21 cellular contexts compared by ENCODE assay signal in genomic region chr2:70283500-70284191, GRCh38. TPM values are rescaled to one million over a fixed set of nuclear protein-coding genes. Genes with fewer than 3 reads are reported as not detected.
DNase-seq lines count a peak whose midpoint lies in the region; ATAC-seq and TF ChIP-seq lines count a peak whose summit lies in the region.
"Had no signal": no experiment of that assay in that cellular context is flagged by ENCODE, and none has a peak within 500 bp of the region (broad histone marks: within the 10 kb centered on the region; RNA-seq: fewer than 3 reads in every experiment).

No MANE protein-coding gene starts in this region.

- no peak for DNase-seq in activated T-cell treated with anti-CD3 and anti-CD28 coated beads, Interleukin-2, amount 50 U/mL, for 72 hours
- DNase-seq in activated T-cell treated with anti-CD3 and anti-CD28 coated beads for 4 hours (no peak), 8988T (no peak), dedifferentiated amniotic fluid mesenchymal stem cell (ENCODE audit: extremely low spot score) (no peak), brain microvascular endothelial cell (no peak)
- DNase-seq in CD8-positive, alpha-beta T cell = no peak
- DNase-seq in activated naive CD8-positive, alpha-beta T cell treated with anti-CD3 and anti-CD28 coated beads, Interleukin-2, amount 10 ng/mL, durations not matched to agents 7 days and 5 days = no peak
- no peak for DNase-seq in naive thymus-derived CD4-positive, alpha-beta T cell
- DNase-seq: activated CD4-positive, alpha-beta T cell treated with anti-CD3 and anti-CD28 coated beads for 1 hour; activated gamma-delta T cell; EL; HCEC 1CT; IMR-90; kidney; NCI-H1092; NCI-H187 treated with DMSO at 0.1 percent for 48 hours; NCI-H526; psoas muscle; stimulated activated CD8-positive, alpha-beta memory T cell treated with anti-CD3 and anti-CD28 coated beads, Interleukin-4, amount 100 ng/mL, for 48 hours had no signal

- H3K27ac Mint-ChIP-seq in activated T-cell treated with anti-CD3 and anti-CD28 coated beads, Interleukin-2, amount 50 U/mL, for 72 hours = peak overlapping the region; percentile 21
- peak overlapping the region; percentile 49 for H3K27ac Mint-ChIP-seq in CD8-positive, alpha-beta T cell
- H3K27ac Mint-ChIP-seq in activated naive CD8-positive, alpha-beta T cell treated with anti-CD3 and anti-CD28 coated beads, Interleukin-2, amount 10 ng/mL, durations not matched to agents 7 days and 5 days = peak overlapping the region; percentile 57
- H3K27ac Mint-ChIP-seq in naive thymus-derived CD4-positive, alpha-beta T cell = peak overlapping the region in 8 of 9 donors; percentile 6 to 71 (median 48)
- H3K27ac Mint-ChIP-seq: dendritic cell treated with granulocyte-macrophage colony-stimulating factor and Interleukin-4, amounts not matched to agents 40 ng/mL and 50 ng/mL, for 4 days had no signal

- TF ChIP-seq CTCF in CD8-positive, alpha-beta T cell (IDR thresholded peaks at IDR 0.05) = no peak
- TF ChIP-seq CTCF in brain microvascular endothelial cell (IDR thresholded peaks at IDR 0.05; ENCODE audit: low read depth, low read length, missing control alignments) = no peak

- in situ Hi-C loops in brain microvascular endothelial cell (cut with HindIII; ENCODE audit: low pct_ligation_motif_present, low sequenced_read_pairs) = no loop called here

- no peaks in the 10 kb centered on the region for H3K27me3 ChIP-seq in CD8-positive, alpha-beta T cell (ENCODE audit: insufficient read depth, low read length)
- no peaks in the 10 kb centered on the region for H3K27me3 ChIP-seq in naive thymus-derived CD4-positive, alpha-beta T cell (ENCODE audit: control insufficient read depth in 2 of 2, insufficient read depth in 2 of 2, low read length in 2 of 2)
- H3K27me3 ChIP-seq in brain microvascular endothelial cell (replicated peaks) = no peaks in the 10 kb centered on the region
- H3K27me3 ChIP-seq: BLaER1 had no signal

- H3K4me1 Mint-ChIP-seq in activated T-cell treated with anti-CD3 and anti-CD28 coated beads, Interleukin-2, amount 50 U/mL, for 72 hours (ENCODE audit: low read depth) = peaks cover 24% of the 10 kb centered on the region
- peaks cover 47% of the 10 kb centered on the region for H3K4me1 Mint-ChIP-seq in CD8-positive, alpha-beta T cell (ENCODE audit: low read depth)
- peaks cover 18% of the 10 kb centered on the region for H3K4me1 Mint-ChIP-seq in activated naive CD8-positive, alpha-beta T cell treated with anti-CD3 and anti-CD28 coated beads, Interleukin-2, amount 10 ng/mL, durations not matched to agents 7 days and 5 days
- H3K4me1 Mint-ChIP-seq in naive thymus-derived CD4-positive, alpha-beta T cell = peaks cover 18 to 62% (median 54%) of the 10 kb centered on the region in 7 donors

- H3K4me1 ChIP-seq in CD8-positive, alpha-beta T cell (ENCODE audit: insufficient read depth, low read length) = peaks cover 6% of the 10 kb centered on the region
- H3K4me1 ChIP-seq in naive thymus-derived CD4-positive, alpha-beta T cell (ENCODE audit: control insufficient read depth in 2 of 2, insufficient read depth in 2 of 2, low read length in 2 of 2) = no peaks in the 10 kb centered on the region
- H3K4me1 ChIP-seq: BLaER1, psoas muscle had no signal

- no peaks in the 10 kb centered on the region for H3K9me3 Mint-ChIP-seq in activated T-cell treated with anti-CD3 and anti-CD28 coated beads, Interleukin-2, amount 50 U/mL, for 72 hours
- H3K9me3 Mint-ChIP-seq in CD8-positive, alpha-beta T cell = no peaks in the 10 kb centered on the region
- H3K9me3 Mint-ChIP-seq in activated naive CD8-positive, alpha-beta T cell treated with anti-CD3 and anti-CD28 coated beads, Interleukin-2, amount 10 ng/mL, durations not matched to agents 7 days and 5 days = no peaks in the 10 kb centered on the region
- H3K9me3 Mint-ChIP-seq in naive thymus-derived CD4-positive, alpha-beta T cell = no peaks in the 10 kb centered on the region
- H3K9me3 Mint-ChIP-seq: dendritic cell treated with granulocyte-macrophage colony-stimulating factor and Interleukin-4, amounts not matched to agents 40 ng/mL and 50 ng/mL, for 4 days had no signal

- H3K27ac ChIP-seq in CD8-positive, alpha-beta T cell (ENCODE audit: low read depth, low read length) = no peak overlapping the region
- H3K27ac ChIP-seq in naive thymus-derived CD4-positive, alpha-beta T cell (ENCODE audit: low read depth, low read length) = peak overlapping the region; percentile 7
- no peak overlapping the region for H3K27ac ChIP-seq in brain microvascular endothelial cell
- H3K27ac ChIP-seq: BLaER1, psoas muscle had no signal

- no peaks in the 10 kb centered on the region for H3K27me3 Mint-ChIP-seq in activated T-cell treated with anti-CD3 and anti-CD28 coated beads, Interleukin-2, amount 50 U/mL, for 72 hours (ENCODE audit: low read depth)
- no peaks in the 10 kb centered on the region for H3K27me3 Mint-ChIP-seq in CD8-positive, alpha-beta T cell (ENCODE audit: low read depth)
- no peaks in the 10 kb centered on the region for H3K27me3 Mint-ChIP-seq in activated naive CD8-positive, alpha-beta T cell treated with anti-CD3 and anti-CD28 coated beads, Interleukin-2, amount 10 ng/mL, durations not matched to agents 7 days and 5 days
- no peaks in the 10 kb centered on the region for H3K27me3 Mint-ChIP-seq in naive thymus-derived CD4-positive, alpha-beta T cell
- H3K27me3 Mint-ChIP-seq: dendritic cell treated with granulocyte-macrophage colony-stimulating factor and Interleukin-4, amounts not matched to agents 40 ng/mL and 50 ng/mL, for 4 days had no signal

- CTCF ChIA-PET in CD8-positive, alpha-beta T cell (lab: Charles Lee) = interaction anchor here (0.6 to 1.0 kb wide), 3 partner anchors 25 to 369 kb away, joined by 3 to 4 read pairs (median 3); no protein-coding TSS in a partner anchor
- CTCF ChIA-PET in naive thymus-derived CD4-positive, alpha-beta T cell (lab: Charles Lee) = no interaction called here

- no peaks in the 10 kb centered on the region for H3K9me3 ChIP-seq in CD8-positive, alpha-beta T cell (ENCODE audit: low read length)
- no peaks in the 10 kb centered on the region for H3K9me3 ChIP-seq in naive thymus-derived CD4-positive, alpha-beta T cell (ENCODE audit: control insufficient read depth in 2 of 3, low read length in 3 of 3)
- H3K9me3 ChIP-seq: BLaER1, psoas muscle had no signal

- intact Hi-C loops in CD8-positive, alpha-beta T cell (cut with DNase I, micrococcal nuclease) = no loop called here
- intact Hi-C loops in naive thymus-derived CD4-positive, alpha-beta T cell (cut with micrococcal nuclease) = no loop called here

- POLR2A ChIA-PET in CD8-positive, alpha-beta T cell (lab: Charles Lee) = interaction anchor here (1.7 to 4.7 kb wide), 2 partner anchors 10 to 26 kb away, joined by 4 to 21 read pairs; partner anchors contain the start of genes PCYOX1 and SNRPG
- POLR2A ChIA-PET in activated naive CD8-positive, alpha-beta T cell treated with anti-CD3 and anti-CD28 coated beads, Interleukin-2, amount 10 ng/mL, durations not matched to agents 7 days and 5 days (lab: Charles Lee) = interaction anchor here (1.0 to 2.3 kb wide), 3 partner anchors 9 to 25 kb away, joined by 4 to 11 read pairs (median 11); partner anchors contain the start of genes PCYOX1 and SNRPG
- POLR2A ChIA-PET in naive thymus-derived CD4-positive, alpha-beta T cell (lab: Charles Lee) = interaction anchor here (0.6 to 2.9 kb wide), 4 partner anchors 10 to 390 kb away, joined by 3 to 13 read pairs (median 3); partner anchors contain the start of genes SNRNP27 and SNRPG

- peaks cover 49% of the 10 kb centered on the region for H3K36me3 ChIP-seq in CD8-positive, alpha-beta T cell (ENCODE audit: insufficient read depth, low read length)
- H3K36me3 ChIP-seq in naive thymus-derived CD4-positive, alpha-beta T cell (ENCODE audit: control insufficient read depth in 2 of 3, insufficient read depth in 3 of 3, low read length in 3 of 3) = peaks cover 23 to 89% (median 55%) of the 10 kb centered on the region in 3 experiments
- H3K36me3 ChIP-seq in brain microvascular endothelial cell (replicated peaks) = peaks cover 72% of the 10 kb centered on the region

- H3K4me3 Mint-ChIP-seq in activated T-cell treated with anti-CD3 and anti-CD28 coated beads, Interleukin-2, amount 50 U/mL, for 72 hours = no peak overlapping the region
- H3K4me3 Mint-ChIP-seq in CD8-positive, alpha-beta T cell = no peak overlapping the region
- no peak overlapping the region for H3K4me3 Mint-ChIP-seq in activated naive CD8-positive, alpha-beta T cell treated with anti-CD3 and anti-CD28 coated beads, Interleukin-2, amount 10 ng/mL, durations not matched to agents 7 days and 5 days
- peak overlapping the region in 4 of 10 donors; percentile 6 to 53 (median 42) for H3K4me3 Mint-ChIP-seq in naive thymus-derived CD4-positive, alpha-beta T cell
- H3K4me3 Mint-ChIP-seq: dendritic cell treated with granulocyte-macrophage colony-stimulating factor and Interleukin-4, amounts not matched to agents 40 ng/mL and 50 ng/mL, for 4 days had no signal

- no peak overlapping the region for H3K4me3 ChIP-seq in CD8-positive, alpha-beta T cell (ENCODE audit: low read depth, low read length)
- H3K4me3 ChIP-seq in naive thymus-derived CD4-positive, alpha-beta T cell (ENCODE audit: low read length) = no peak overlapping the region
- no peak overlapping the region for H3K4me3 ChIP-seq in brain microvascular endothelial cell (ENCODE audit: low read depth, low read length)
- H3K4me3 ChIP-seq: BLaER1, psoas muscle had no signal

- H3K36me3 Mint-ChIP-seq in activated T-cell treated with anti-CD3 and anti-CD28 coated beads, Interleukin-2, amount 50 U/mL, for 72 hours (ENCODE audit: insufficient read depth in 2 of 2) = peaks cover 12 to 57% of the 10 kb centered on the region in 2 donors
- H3K36me3 Mint-ChIP-seq in CD8-positive, alpha-beta T cell = peaks cover 82% of the 10 kb centered on the region
- peaks cover 52% of the 10 kb centered on the region for H3K36me3 Mint-ChIP-seq in activated naive CD8-positive, alpha-beta T cell treated with anti-CD3 and anti-CD28 coated beads, Interleukin-2, amount 10 ng/mL, durations not matched to agents 7 days and 5 days
- H3K36me3 Mint-ChIP-seq in naive thymus-derived CD4-positive, alpha-beta T cell = peaks cover 0 to 59% (median 37%) of the 10 kb centered on the region in 5 donors

- ATAC-seq in activated T-cell treated with anti-CD3 and anti-CD28 coated beads, Interleukin-2, amount 50 U/mL, for 72 hours (replicated peaks in 1 of 2) = no peak
- no peak for ATAC-seq in CD8-positive, alpha-beta T cell
- no peak for ATAC-seq in activated naive CD8-positive, alpha-beta T cell treated with anti-CD3 and anti-CD28 coated beads, Interleukin-2, amount 10 ng/mL, durations not matched to agents 7 days and 5 days (ENCODE audit: low read depth)
- no peak for ATAC-seq in naive thymus-derived CD4-positive, alpha-beta T cell
- ATAC-seq: psoas muscle had no signal

RNA-seq across cellular contexts. Expression of gene SNRPG, which starts 9.9 kb away (rescaled TPM):
- total RNA-seq in activated T-cell treated with anti-CD3 and anti-CD28 coated beads, Interleukin-2, amount 50 U/mL, for 72 hours = 100 to 1,000 TPM; 213 to 247 TPM
- total RNA-seq in CD8-positive, alpha-beta T cell = 100 to 1,000 TPM; 102 to 108 TPM
- total RNA-seq in activated naive CD8-positive, alpha-beta T cell treated with anti-CD3 and anti-CD28 coated beads, Interleukin-2, amount 10 ng/mL, durations not matched to agents 7 days and 5 days = 100 to 1,000 TPM; 233 to 255 TPM
- 100 to 1,000 TPM in 1 of 5 experiments, 10 to 100 TPM in 4; 67.6 to 278 (median 85.0) TPM for total RNA-seq in naive thymus-derived CD4-positive, alpha-beta T cell
- polyA plus RNA-seq in naive thymus-derived CD4-positive, alpha-beta T cell = 100 to 1,000 TPM; 152 to 230 TPM

RNA-seq across cellular contexts. Expression of gene FAM136A, which starts 18.2 kb away (rescaled TPM):
- total RNA-seq in activated T-cell treated with anti-CD3 and anti-CD28 coated beads, Interleukin-2, amount 50 U/mL, for 72 hours = 10 to 100 TPM; 60.3 to 62.9 TPM
- 10 to 100 TPM; 30.8 to 30.9 TPM for total RNA-seq in CD8-positive, alpha-beta T cell
- total RNA-seq in activated naive CD8-positive, alpha-beta T cell treated with anti-CD3 and anti-CD28 coated beads, Interleukin-2, amount 10 ng/mL, durations not matched to agents 7 days and 5 days = 10 to 100 TPM; 34.8 to 36.3 TPM
- 10 to 100 TPM; 16.2 to 40.9 (median 28.2) TPM for total RNA-seq in naive thymus-derived CD4-positive, alpha-beta T cell
- 10 to 100 TPM; 30.6 to 33.2 TPM for polyA plus RNA-seq in naive thymus-derived CD4-positive, alpha-beta T cell

RNA-seq across cellular contexts. Expression of gene PCYOX1, which starts 25.7 kb away (rescaled TPM):
- total RNA-seq in activated T-cell treated with anti-CD3 and anti-CD28 coated beads, Interleukin-2, amount 50 U/mL, for 72 hours = 10 to 100 TPM; 16.7 to 18.5 TPM
- 1 to 10 TPM; 7.4 to 9.4 TPM for total RNA-seq in CD8-positive, alpha-beta T cell
- 10 to 100 TPM; 20.3 to 24.2 TPM for total RNA-seq in activated naive CD8-positive, alpha-beta T cell treated with anti-CD3 and anti-CD28 coated beads, Interleukin-2, amount 10 ng/mL, durations not matched to agents 7 days and 5 days
- total RNA-seq in naive thymus-derived CD4-positive, alpha-beta T cell = 10 to 100 TPM in 4 of 5 experiments, 1 to 10 TPM in 1; 7.6 to 44.0 (median 16.1) TPM
- 10 to 100 TPM; 24.6 to 27.9 TPM for polyA plus RNA-seq in naive thymus-derived CD4-positive, alpha-beta T cell

RNA-seq across cellular contexts. Expression of gene TIA1, which starts 35.2 kb away (rescaled TPM):
- 100 to 1,000 TPM; 113 to 119 TPM for total RNA-seq in activated T-cell treated with anti-CD3 and anti-CD28 coated beads, Interleukin-2, amount 50 U/mL, for 72 hours
- 10 to 100 TPM; 55.9 to 62.6 TPM for total RNA-seq in CD8-positive, alpha-beta T cell
- 100 to 1,000 TPM; 160 TPM for total RNA-seq in activated naive CD8-positive, alpha-beta T cell treated with anti-CD3 and anti-CD28 coated beads, Interleukin-2, amount 10 ng/mL, durations not matched to agents 7 days and 5 days
- total RNA-seq in naive thymus-derived CD4-positive, alpha-beta T cell = 100 to 1,000 TPM in 3 of 5 experiments, 10 to 100 TPM in 2; 80.9 to 244 (median 163) TPM
- 10 to 100 TPM; 39.3 to 41.3 TPM for polyA plus RNA-seq in naive thymus-derived CD4-positive, alpha-beta T cell
